ENCODE assay signal across 11 cellular contexts in genomic region chr11:83971063-83971462, GRCh38.
DNase-seq lines count a peak whose midpoint lies in the region; ATAC-seq and TF ChIP-seq lines count a peak whose summit lies in the region.
"Had no signal": no experiment of that assay in that cellular context is flagged by ENCODE, and none has a peak within 500 bp of the region (broad histone marks: within the 10 kb centered on the region; RNA-seq: fewer than 3 reads in every experiment).

No MANE protein-coding gene starts in this region.

- peak; percentile 30 for ATAC-seq in HG03520 (IDR thresholded peaks at IDR 0.05; ENCODE audit: unreplicated experiment)

- no TSS peak for BruUV-seq in Calu3 (replicated peaks; lab: Mats Ljungman, UMichigan)

- H3K27me3 Mint-ChIP-seq in Calu3 (ENCODE audit: unreplicated experiment) = no peaks in the 10 kb centered on the region

- no peaks in the 10 kb centered on the region for H3K4me1 Mint-ChIP-seq in Calu3 (ENCODE audit: low read depth, unreplicated experiment)

- no peak overlapping the region for H3K4me3 Mint-ChIP-seq in Calu3 (ENCODE audit: low read depth, unreplicated experiment)

- peaks cover under 1% of the 10 kb centered on the region for H3K9me3 Mint-ChIP-seq in Calu3 (ENCODE audit: low read depth, unreplicated experiment)
- H3K9me3 Mint-ChIP-seq: activated T-helper 2 cell treated with anti-CD3 and anti-CD28 coated beads, Interferon-gamma antibody, Interleukin-2, Interleukin-4, amounts not matched to agents 10 μg/mL and 5 μg/mL and 100 μg/mL, durations not matched to agents 14 hours and 24 hours and 36 hours had no signal

- H3K27ac Mint-ChIP-seq in Calu3 (ENCODE audit: unreplicated experiment) = no peak overlapping the region
- H3K27ac Mint-ChIP-seq: activated T-helper 2 cell treated with anti-CD3 and anti-CD28 coated beads, Interferon-gamma antibody, Interleukin-2, Interleukin-4, amounts not matched to agents 10 μg/mL and 5 μg/mL and 100 μg/mL, durations not matched to agents 14 hours and 24 hours and 36 hours had no signal

- H3K4me3 ChIP-seq in lower leg skin (ENCODE audit: low read depth, poor library complexity, severe bottlenecking) = no peak overlapping the region
- H3K4me3 ChIP-seq: sigmoid colon had no signal

- TF ChIP-seq POLR2A in lower leg skin (IDR thresholded peaks at IDR 0.05) = no peak

- intact Hi-C loops in Calu3 (cut with micrococcal nuclease; ENCODE audit: unreplicated experiment) = no loop called here
- intact Hi-C loops in lower leg skin (cut with DNase I; ENCODE audit: low total_unique reads) = no loop called here

- TF ChIP-seq CTCF in Calu3 (IDR thresholded peaks at IDR 0.05; ENCODE audit: unreplicated experiment) (no peak), lower leg skin (IDR thresholded peaks at IDR 0.05) (no peak)

- no peaks in the 10 kb centered on the region for H3K36me3 Mint-ChIP-seq in Calu3 (ENCODE audit: insufficient read depth, unreplicated experiment)

- CTCF ChIA-PET in Calu3 (lab: Charles Lee) = no interaction called here

- WGBS in lower leg skin, 2 donors = 13% methylated on average over 1 of the region's 1 CpG

- DNase-seq in DMS153 (lab: John Stamatoyannopoulos, UW) (peak; percentile 13), DMS153 treated with DMSO at 0.1 percent for 48 hours (lab: John Stamatoyannopoulos, UW; ENCODE audit: unreplicated experiment) (no peak), cerebellum (ENCODE audit: low spot score) (peak; percentile 33), retina (peak; percentile 58), Calu3 (no peak), lower leg skin (ENCODE audit: low spot score in 2 of 2) (no peak), T1000 (lab: John Stamatoyannopoulos, UW) (no peak)
- DNase-seq: NCI-H226, sigmoid colon had no signal

Comparison
In these comparisons a context has a peak if more than half of its experiments do, and no peak if none do; other contexts are left out.
1. DNase-seq: peak in DMS153 (single experiment), cerebellum (single experiment) and retina (single experiment); none in DMS153 treated with DMSO at 0.1 percent for 48 hours (single experiment), Calu3 (single experiment), lower leg skin (0 of 2) and T1000 (single experiment).